Comparison of ENCODE assay signal across 1 cellular context in the genomic region with DNA sequence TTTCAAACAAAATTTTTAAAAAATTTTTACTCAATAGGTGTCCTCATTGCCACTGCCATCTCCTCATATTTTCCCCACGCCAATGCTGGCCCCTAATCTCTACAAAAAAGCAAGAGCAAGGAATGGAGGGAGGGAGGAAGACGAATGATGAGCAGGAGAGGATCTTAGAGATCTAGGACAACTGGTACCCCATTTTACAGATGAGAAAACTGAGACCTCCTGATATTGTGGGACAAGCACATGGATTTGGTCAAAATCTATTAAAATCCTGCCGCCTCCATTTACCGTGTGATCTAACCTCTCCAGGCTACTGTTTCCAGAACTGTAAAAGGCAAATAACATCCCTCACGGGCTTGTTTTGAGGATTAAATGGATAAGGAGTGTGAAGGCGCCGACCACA.
TF ChIP-seq lines count a peak whose summit lies in the region.

No MANE protein-coding gene starts in this region.

TF ChIP-seq in GM23338, 12 proteins besides CTCF, POLR2A, EP300 and RAD21 (continued from another document):
- TF ChIP-seq, protein P1, sequence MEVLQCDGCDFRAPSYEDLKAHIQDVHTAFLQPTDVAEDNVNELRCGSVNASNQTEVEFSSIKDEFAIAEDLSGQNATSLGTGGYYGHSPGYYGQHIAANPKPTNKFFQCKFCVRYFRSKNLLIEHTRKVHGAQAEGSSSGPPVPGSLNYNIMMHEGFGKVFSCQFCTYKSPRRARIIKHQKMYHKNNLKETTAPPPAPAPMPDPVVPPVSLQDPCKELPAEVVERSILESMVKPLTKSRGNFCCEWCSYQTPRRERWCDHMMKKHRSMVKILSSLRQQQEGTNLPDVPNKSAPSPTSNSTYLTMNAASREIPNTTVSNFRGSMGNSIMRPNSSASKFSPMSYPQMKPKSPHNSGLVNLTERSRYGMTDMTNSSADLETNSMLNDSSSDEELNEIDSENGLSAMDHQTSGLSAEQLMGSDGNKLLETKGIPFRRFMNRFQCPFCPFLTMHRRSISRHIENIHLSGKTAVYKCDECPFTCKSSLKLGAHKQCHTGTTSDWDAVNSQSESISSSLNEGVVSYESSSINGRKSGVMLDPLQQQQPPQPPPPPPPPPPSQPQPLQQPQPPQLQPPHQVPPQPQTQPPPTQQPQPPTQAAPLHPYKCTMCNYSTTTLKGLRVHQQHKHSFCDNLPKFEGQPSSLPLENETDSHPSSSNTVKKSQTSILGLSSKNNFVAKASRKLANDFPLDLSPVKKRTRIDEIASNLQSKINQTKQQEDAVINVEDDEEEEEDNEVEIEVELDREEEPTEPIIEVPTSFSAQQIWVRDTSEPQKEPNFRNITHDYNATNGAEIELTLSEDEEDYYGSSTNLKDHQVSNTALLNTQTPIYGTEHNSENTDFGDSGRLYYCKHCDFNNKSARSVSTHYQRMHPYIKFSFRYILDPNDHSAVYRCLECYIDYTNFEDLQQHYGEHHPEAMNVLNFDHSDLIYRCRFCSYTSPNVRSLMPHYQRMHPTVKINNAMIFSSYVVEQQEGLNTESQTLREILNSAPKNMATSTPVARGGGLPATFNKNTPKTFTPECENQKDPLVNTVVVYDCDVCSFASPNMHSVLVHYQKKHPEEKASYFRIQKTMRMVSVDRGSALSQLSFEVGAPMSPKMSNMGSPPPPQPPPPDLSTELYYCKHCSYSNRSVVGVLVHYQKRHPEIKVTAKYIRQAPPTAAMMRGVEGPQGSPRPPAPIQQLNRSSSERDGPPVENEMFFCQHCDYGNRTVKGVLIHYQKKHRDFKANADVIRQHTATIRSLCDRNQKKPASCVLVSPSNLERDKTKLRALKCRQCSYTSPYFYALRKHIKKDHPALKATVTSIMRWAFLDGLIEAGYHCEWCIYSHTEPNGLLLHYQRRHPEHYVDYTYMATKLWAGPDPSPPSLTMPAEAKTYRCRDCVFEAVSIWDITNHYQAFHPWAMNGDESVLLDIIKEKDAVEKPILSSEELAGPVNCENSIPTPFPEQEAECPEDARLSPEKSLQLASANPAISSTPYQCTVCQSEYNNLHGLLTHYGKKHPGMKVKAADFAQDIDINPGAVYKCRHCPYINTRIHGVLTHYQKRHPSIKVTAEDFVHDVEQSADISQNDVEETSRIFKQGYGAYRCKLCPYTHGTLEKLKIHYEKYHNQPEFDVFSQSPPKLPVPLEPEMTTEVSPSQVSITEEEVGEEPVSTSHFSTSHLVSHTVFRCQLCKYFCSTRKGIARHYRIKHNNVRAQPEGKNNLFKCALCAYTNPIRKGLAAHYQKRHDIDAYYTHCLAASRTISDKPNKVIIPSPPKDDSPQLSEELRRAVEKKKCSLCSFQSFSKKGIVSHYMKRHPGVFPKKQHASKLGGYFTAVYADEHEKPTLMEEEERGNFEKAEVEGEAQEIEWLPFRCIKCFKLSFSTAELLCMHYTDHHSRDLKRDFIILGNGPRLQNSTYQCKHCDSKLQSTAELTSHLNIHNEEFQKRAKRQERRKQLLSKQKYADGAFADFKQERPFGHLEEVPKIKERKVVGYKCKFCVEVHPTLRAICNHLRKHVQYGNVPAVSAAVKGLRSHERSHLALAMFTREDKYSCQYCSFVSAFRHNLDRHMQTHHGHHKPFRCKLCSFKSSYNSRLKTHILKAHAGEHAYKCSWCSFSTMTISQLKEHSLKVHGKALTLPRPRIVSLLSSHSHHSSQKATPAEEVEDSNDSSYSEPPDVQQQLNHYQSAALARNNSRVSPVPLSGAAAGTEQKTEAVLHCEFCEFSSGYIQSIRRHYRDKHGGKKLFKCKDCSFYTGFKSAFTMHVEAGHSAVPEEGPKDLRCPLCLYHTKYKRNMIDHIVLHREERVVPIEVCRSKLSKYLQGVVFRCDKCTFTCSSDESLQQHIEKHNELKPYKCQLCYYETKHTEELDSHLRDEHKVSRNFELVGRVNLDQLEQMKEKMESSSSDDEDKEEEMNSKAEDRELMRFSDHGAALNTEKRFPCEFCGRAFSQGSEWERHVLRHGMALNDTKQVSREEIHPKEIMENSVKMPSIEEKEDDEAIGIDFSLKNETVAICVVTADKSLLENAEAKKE (CRISPR knock-in tag; IDR thresholded peaks at IDR 0.05), result no peak
- TF ChIP-seq ETS1 (IDR thresholded peaks at IDR 0.05), result no peak
- TF ChIP-seq JUNB (IDR thresholded peaks at IDR 0.05; ENCODE audit: unreplicated experiment), result no peak
- no peak for TF ChIP-seq ZNF114 (CRISPR knock-in tag; IDR thresholded peaks at IDR 0.05)
- no peak for TF ChIP-seq ZNF331 (CRISPR knock-in tag; IDR thresholded peaks at IDR 0.05; ENCODE audit: low read depth)
- no peak for TF ChIP-seq EZH2phosphoT487 (IDR thresholded peaks at IDR 0.05; ENCODE audit: unreplicated experiment)
- no peak for TF ChIP-seq CREB1 (CRISPR knock-in tag; IDR thresholded peaks at IDR 0.05; ENCODE audit: low read depth)
- no peak for TF ChIP-seq NANOG (IDR thresholded peaks at IDR 0.05; ENCODE audit: borderline replicate concordance)
